Comparison of ENCODE assay signal across 7 cellular contexts in the genomic region with DNA sequence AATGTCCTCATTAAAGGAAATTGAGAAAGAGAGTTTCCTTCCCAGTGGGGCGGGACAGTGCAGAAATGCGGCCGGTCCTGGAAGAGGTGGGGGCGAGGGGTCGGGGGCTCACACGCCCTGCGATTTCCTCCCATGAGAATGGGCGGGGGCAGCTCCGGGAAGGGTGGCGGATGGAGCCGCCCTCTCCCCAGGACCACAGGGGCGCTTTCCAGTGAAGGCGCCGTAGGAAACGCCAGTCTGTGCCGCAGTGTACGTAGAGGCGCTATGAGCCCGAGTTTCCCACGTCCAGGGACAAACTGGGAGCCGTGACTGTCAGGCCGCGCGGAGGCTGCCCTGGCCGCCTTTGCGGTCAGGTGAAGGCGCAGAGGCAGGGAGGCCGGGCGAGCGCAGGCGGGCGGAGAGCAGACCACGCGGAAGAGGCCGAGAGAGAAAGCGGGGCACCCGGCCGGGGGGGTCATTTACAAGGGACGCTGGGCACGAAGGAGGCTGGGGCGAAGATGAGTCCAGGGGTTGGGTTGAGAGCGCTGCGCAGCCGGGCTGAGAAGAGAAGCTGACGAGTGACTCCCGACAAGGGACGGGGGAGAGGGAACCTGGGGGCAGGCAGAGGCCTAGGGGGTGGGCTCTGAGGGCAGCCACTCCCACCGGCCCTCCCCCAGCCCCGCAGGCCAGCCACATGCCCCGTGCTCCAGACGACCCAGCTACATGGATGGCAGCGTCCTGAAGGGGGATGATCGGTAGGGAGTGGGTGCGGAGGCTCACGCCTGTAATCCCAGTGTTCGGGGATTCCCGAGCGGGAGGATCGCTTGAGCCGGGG.
DNase-seq lines count a peak whose midpoint lies in the region; ATAC-seq and TF ChIP-seq lines count a peak whose summit lies in the region.

No MANE protein-coding gene starts in this region.

- H3K27ac ChIP-seq in iPS-18a (ENCODE audit: low read length): peak overlapping the region; percentile 54

- DNase-seq in astrocyte of the spinal cord (ENCODE audit: low read depth, low spot score) (peak; percentile 10), skeletal muscle cell (ENCODE audit: low read depth) (no peak), SHP77 treated with DMSO at 0.1 percent for 48 hours (lab: John Stamatoyannopoulos, UW) (no peak)

- TF ChIP-seq CTCF in astrocyte of the spinal cord (IDR thresholded peaks at IDR 0.05; ENCODE audit: low read depth, low read length): no peak

- H3K36me3 ChIP-seq in iPS-18a (ENCODE audit: control insufficient read depth, low read depth, low read length): no peaks in the 10 kb centered on the region

- H3K4me3 ChIP-seq in astrocyte of the spinal cord (ENCODE audit: low read depth, low read length) (peak overlapping the region; percentile 42), iPS-18a (ENCODE audit: low read length) (peak overlapping the region; percentile 70), skeletal muscle cell (ENCODE audit: low read depth, low read length) (peak overlapping the region; percentile 49)

- peaks cover 13% of the 10 kb centered on the region for H3K27me3 ChIP-seq in iPS-18a (ENCODE audit: control insufficient read depth, insufficient read depth, low read length)

- in situ Hi-C loops in astrocyte of the spinal cord (cut with HindIII; ENCODE audit: low sequenced_read_pairs): no loop called here

- H3K9me3 ChIP-seq in iPS-18a (ENCODE audit: control insufficient read depth, low read depth, low read length): no peaks in the 10 kb centered on the region

- peak; percentile 34 for ATAC-seq in GM18517 (IDR thresholded peaks at IDR 0.05; ENCODE audit: unreplicated experiment)
- ATAC-seq in HG02970 (IDR thresholded peaks at IDR 0.05; ENCODE audit: low FRiP score, unreplicated experiment): peak; percentile 45
- peak; percentile 89 for ATAC-seq in SK-N-SH treated with all-trans-retinoic acid at 6 μM for 48 hours

- peak overlapping the region; percentile 72 for H3K9ac ChIP-seq in iPS-18a (ENCODE audit: low read length)

- H3K4me1 ChIP-seq in iPS-18a (ENCODE audit: control insufficient read depth, low read depth, low read length): peaks cover 6% of the 10 kb centered on the region

TF ChIP-seq in SK-N-SH treated with all-trans-retinoic acid at 6 μM for 48 hours, 23 proteins besides CTCF, POLR2A, EP300 and RAD21:
- TF ChIP-seq, protein P1, sequence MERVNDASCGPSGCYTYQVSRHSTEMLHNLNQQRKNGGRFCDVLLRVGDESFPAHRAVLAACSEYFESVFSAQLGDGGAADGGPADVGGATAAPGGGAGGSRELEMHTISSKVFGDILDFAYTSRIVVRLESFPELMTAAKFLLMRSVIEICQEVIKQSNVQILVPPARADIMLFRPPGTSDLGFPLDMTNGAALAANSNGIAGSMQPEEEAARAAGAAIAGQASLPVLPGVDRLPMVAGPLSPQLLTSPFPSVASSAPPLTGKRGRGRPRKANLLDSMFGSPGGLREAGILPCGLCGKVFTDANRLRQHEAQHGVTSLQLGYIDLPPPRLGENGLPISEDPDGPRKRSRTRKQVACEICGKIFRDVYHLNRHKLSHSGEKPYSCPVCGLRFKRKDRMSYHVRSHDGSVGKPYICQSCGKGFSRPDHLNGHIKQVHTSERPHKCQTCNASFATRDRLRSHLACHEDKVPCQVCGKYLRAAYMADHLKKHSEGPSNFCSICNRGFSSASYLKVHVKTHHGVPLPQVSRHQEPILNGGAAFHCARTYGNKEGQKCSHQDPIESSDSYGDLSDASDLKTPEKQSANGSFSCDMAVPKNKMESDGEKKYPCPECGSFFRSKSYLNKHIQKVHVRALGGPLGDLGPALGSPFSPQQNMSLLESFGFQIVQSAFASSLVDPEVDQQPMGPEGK (CRISPR knock-in tag; IDR thresholded peaks at IDR 0.05; ENCODE audit: borderline replicate concordance): no peak

Comparison
In these comparisons a context has a peak if more than half of its experiments do, and no peak if none do; other contexts are left out.
1. ATAC-seq: peak in every context shown above with its lines; median percentile 89 in SK-N-SH treated with all-trans-retinoic acid at 6 μM for 48 hours; 45 in HG02970; 34 in GM18517.